ENCODE assay signal across 32 cellular contexts in genomic region chr11:2746401-2747230, GRCh38. TPM values are rescaled to one million over a fixed set of nuclear protein-coding genes. Genes with fewer than 3 reads are reported as not detected.
DNase-seq lines count a peak whose midpoint lies in the region; ATAC-seq and TF ChIP-seq lines count a peak whose summit lies in the region.
"Had no signal": no experiment of that assay in that cellular context is flagged by ENCODE, and none has a peak within 500 bp of the region (broad histone marks: within the 10 kb centered on the region; RNA-seq: fewer than 3 reads in every experiment).

No MANE protein-coding gene starts in this region.

- peaks cover 0 to 18% of the 10 kb centered on the region in 2 experiments for H3K27me3 ChIP-seq in mesenchymal stem cell (ENCODE audit: control insufficient read depth in 1 of 2, insufficient read depth in 1 of 2, low read length in 2 of 2)
- H3K27me3 ChIP-seq in upper lobe of right lung: no peaks in the 10 kb centered on the region
- H3K27me3 ChIP-seq: gastrocnemius medialis, uterus had no signal

- H3K4me3 ChIP-seq in mesenchymal stem cell (ENCODE audit: insufficient read depth in 1 of 2, low read depth in 1 of 2, low read length in 2 of 2) (peak overlapping the region in 1 of 2 experiments; percentile 15), upper lobe of right lung (no peak overlapping the region)
- H3K4me3 ChIP-seq: gastrocnemius medialis, HAP-1, K562, uterus had no signal

- no peak overlapping the region for H4K8ac ChIP-seq in mesenchymal stem cell (ENCODE audit: low read length)

- ATAC-seq in upper lobe of right lung: no peak
- ATAC-seq: activated CD8-positive, alpha-beta T cell treated with anti-CD3 and anti-CD28 coated beads, Interleukin-2, amount 10 ng/mL, durations not matched to agents 7 days and 5 days; activated naive CD8-positive, alpha-beta T cell treated with anti-CD3 and anti-CD28 coated beads, Interleukin-2, amount 50 U/mL, for 24 hours; naive thymus-derived CD4-positive, alpha-beta T cell; stimulated activated memory B cell treated with anti-CD40 and anti-IgM and Interleukin-4, amounts not matched to agents 10 μg/mL and 1 μg/mL and 100 μg/mL, for 72 hours had no signal

- H3K27ac ChIP-seq in mesenchymal stem cell (ENCODE audit: low read length, poor library complexity, severe bottlenecking) (no peak overlapping the region), upper lobe of right lung (no peak overlapping the region)
- H3K27ac ChIP-seq: gastrocnemius medialis, uterus had no signal

- peak overlapping the region in 1 of 2 experiments; percentile 38 for H2BK12ac ChIP-seq in mesenchymal stem cell (ENCODE audit: low read length in 2 of 2)

- H2BK15ac ChIP-seq in mesenchymal stem cell (ENCODE audit: low read depth, poor library complexity, severe bottlenecking): no peak overlapping the region

- no peak overlapping the region for H2BK120ac ChIP-seq in mesenchymal stem cell (ENCODE audit: low read depth, low read length)

- no peaks in the 10 kb centered on the region for H3K79me1 ChIP-seq in mesenchymal stem cell (replicated peaks; ENCODE audit: low read length, poor library complexity, severe bottlenecking)

- no peaks in the 10 kb centered on the region for H3K36me3 Mint-ChIP-seq in activated naive CD4-positive, alpha-beta T cell treated with anti-CD3 and anti-CD28 coated beads for 36 hours (ENCODE audit: low read depth)
- H3K36me3 Mint-ChIP-seq in chondrocyte (ENCODE audit: low read depth): no peaks in the 10 kb centered on the region
- H3K36me3 Mint-ChIP-seq: CD8-positive, alpha-beta memory T cell; mesothelial cell of epicardium had no signal

- no peaks in the 10 kb centered on the region for H3K4me1 Mint-ChIP-seq in activated naive CD4-positive, alpha-beta T cell treated with anti-CD3 and anti-CD28 coated beads for 36 hours (ENCODE audit: low read depth)
- peaks cover 15% of the 10 kb centered on the region for H3K4me1 Mint-ChIP-seq in chondrocyte (ENCODE audit: low read depth)
- H3K4me1 Mint-ChIP-seq: activated naive CD8-positive, alpha-beta T cell treated with anti-CD3 and anti-CD28 coated beads, Interleukin-2, amount 50 U/mL, for 24 hours; CD8-positive, alpha-beta memory T cell; stimulated activated memory B cell treated with anti-CD40 and anti-IgM and Interleukin-4, amounts not matched to agents 10 μg/mL and 1 μg/mL and 100 μg/mL, for 72 hours had no signal

- no peak overlapping the region for H3K4me2 ChIP-seq in mesenchymal stem cell (ENCODE audit: low read length, poor library complexity, severe bottlenecking)

- H3K4me1 ChIP-seq in mesenchymal stem cell (ENCODE audit: control insufficient read depth, insufficient read depth, low read depth, low read length) (peaks cover 44% of the 10 kb centered on the region), upper lobe of right lung (no peaks in the 10 kb centered on the region)
- H3K4me1 ChIP-seq: gastrocnemius medialis, HAP-1 had no signal

- H3K9ac ChIP-seq in mesenchymal stem cell (ENCODE audit: low read length): no peak overlapping the region

- no peaks in the 10 kb centered on the region for H3K36me3 ChIP-seq in mesenchymal stem cell (ENCODE audit: control insufficient read depth in 1 of 2, insufficient read depth in 2 of 2, low read depth in 1 of 2, low read length in 2 of 2)
- H3K36me3 ChIP-seq in upper lobe of right lung: no peaks in the 10 kb centered on the region
- H3K36me3 ChIP-seq: gastrocnemius medialis, HAP-1, uterus had no signal

- H3K4me3 Mint-ChIP-seq in activated naive CD4-positive, alpha-beta T cell treated with anti-CD3 and anti-CD28 coated beads for 36 hours: no peak overlapping the region
- no peak overlapping the region for H3K4me3 Mint-ChIP-seq in chondrocyte (ENCODE audit: unreplicated experiment)
- H3K4me3 Mint-ChIP-seq: activated CD8-positive, alpha-beta T cell treated with anti-CD3 and anti-CD28 coated beads, Interleukin-2, amount 10 ng/mL, durations not matched to agents 7 days and 5 days; activated naive CD8-positive, alpha-beta T cell treated with anti-CD3 and anti-CD28 coated beads, Interleukin-2, amount 50 U/mL, for 24 hours; central memory CD8-positive, alpha-beta T cell; mesothelial cell of epicardium; naive thymus-derived CD4-positive, alpha-beta T cell; stimulated activated memory B cell treated with anti-CD40 and anti-IgM and Interleukin-4, amounts not matched to agents 10 μg/mL and 1 μg/mL and 100 μg/mL, for 72 hours; T-helper 1 cell treated with Interleukin-12 subunit alpha and Interleukin-12 subunit beta and Interleukin-4 antibody, amounts not matched to agents 30 μg/mL and 1 μg/mL, for 36 hours had no signal

- DNase-seq in activated naive CD4-positive, alpha-beta T cell treated with anti-CD3 and anti-CD28 coated beads, Interleukin-2, amount 50 U/mL, for 16 hours: peak; percentile 3
- no peak for DNase-seq in activated naive CD4-positive, alpha-beta T cell treated with anti-CD3 and anti-CD28 coated beads for 36 hours
- peak; percentile 69 for DNase-seq in chondrocyte (ENCODE audit: low spot score)
- no peak for DNase-seq in mesenchymal stem cell
- DNase-seq in upper lobe of right lung: peak; percentile 43
- DNase-seq in COLO668 (lab: John Stamatoyannopoulos, UW; ENCODE audit: unreplicated experiment): no peak
- no peak for DNase-seq in activated CD8-positive, alpha-beta memory T cell treated with anti-CD3 and anti-CD28 coated beads, Interleukin-2, amount 50 U/mL, for 4 hours
- no peak for DNase-seq in NOMO-1 treated with DMSO at 0.1 percent for 48 hours (lab: John Stamatoyannopoulos, UW; ENCODE audit: unreplicated experiment)
- DNase-seq: activated CD4-positive, alpha-beta T cell treated with anti-CD3 and anti-CD28 coated beads for 1 hour; activated CD8-positive, alpha-beta T cell treated with anti-CD3 and anti-CD28 coated beads, Interleukin-2, amount 10 ng/mL, durations not matched to agents 7 days and 5 days; activated gamma-delta T cell; activated naive CD8-positive, alpha-beta T cell treated with anti-CD3 and anti-CD28 coated beads, Interleukin-2, amount 50 U/mL, for 24 hours; activated T-cell treated with anti-CD3 and anti-CD28 coated beads for 4 hours; AML-193; dermis blood vessel endothelial cell; DMS53; GDM1; naive thymus-derived CD4-positive, alpha-beta T cell; NCI-H1105 treated with DMSO at 0.1 percent for 48 hours; NCI-H1930; NCI-H526; occipital lobe; stimulated activated CD4-positive, alpha-beta T cell treated with anti-CD3 and anti-CD28 coated beads, Interleukin-4, amount 100 ng/mL, for 1 hour had no signal

- no peaks in the 10 kb centered on the region for H3K27me3 Mint-ChIP-seq in activated naive CD4-positive, alpha-beta T cell treated with anti-CD3 and anti-CD28 coated beads for 36 hours (ENCODE audit: low read depth)
- H3K27me3 Mint-ChIP-seq in chondrocyte (ENCODE audit: low read depth): peaks cover 3% of the 10 kb centered on the region
- H3K27me3 Mint-ChIP-seq: activated naive CD8-positive, alpha-beta T cell treated with anti-CD3 and anti-CD28 coated beads, Interleukin-2, amount 50 U/mL, for 24 hours; naive thymus-derived CD4-positive, alpha-beta T cell; stimulated activated memory B cell treated with anti-CD40 and anti-IgM and Interleukin-4, amounts not matched to agents 10 μg/mL and 1 μg/mL and 100 μg/mL, for 72 hours had no signal

- H3K4ac ChIP-seq in mesenchymal stem cell (ENCODE audit: low read depth in 1 of 2, low read length in 2 of 2): no peak overlapping the region

- 87% methylated on average over 24 of the region's 24 CpGs for WGBS in mesenchymal stem cell

- CTCF ChIA-PET in activated naive CD4-positive, alpha-beta T cell treated with anti-CD3 and anti-CD28 coated beads for 36 hours (lab: Charles Lee): no interaction called here

- H3K9me3 ChIP-seq in mesenchymal stem cell (ENCODE audit: control insufficient read depth, low read length): no peaks in the 10 kb centered on the region
- no peaks in the 10 kb centered on the region for H3K9me3 ChIP-seq in upper lobe of right lung
- H3K9me3 ChIP-seq: gastrocnemius medialis, HAP-1, uterus had no signal

- no peak overlapping the region for H3K27ac Mint-ChIP-seq in activated naive CD4-positive, alpha-beta T cell treated with anti-CD3 and anti-CD28 coated beads for 36 hours
- H3K27ac Mint-ChIP-seq in chondrocyte (ENCODE audit: unreplicated experiment): no peak overlapping the region
- H3K27ac Mint-ChIP-seq: activated CD8-positive, alpha-beta T cell treated with anti-CD3 and anti-CD28 coated beads, Interleukin-2, amount 10 ng/mL, durations not matched to agents 7 days and 5 days; activated naive CD8-positive, alpha-beta T cell treated with anti-CD3 and anti-CD28 coated beads, Interleukin-2, amount 50 U/mL, for 24 hours; CD8-positive, alpha-beta memory T cell; stimulated activated memory B cell treated with anti-CD40 and anti-IgM and Interleukin-4, amounts not matched to agents 10 μg/mL and 1 μg/mL and 100 μg/mL, for 72 hours; T-helper 1 cell treated with Interleukin-12 subunit alpha and Interleukin-12 subunit beta and Interleukin-4 antibody, amounts not matched to agents 30 μg/mL and 1 μg/mL, for 36 hours had no signal

- peak overlapping the region; percentile 7 for H2AFZ ChIP-seq in mesenchymal stem cell (ENCODE audit: low read depth, low read length)

- H3K9me3 Mint-ChIP-seq in activated naive CD4-positive, alpha-beta T cell treated with anti-CD3 and anti-CD28 coated beads for 36 hours: no peaks in the 10 kb centered on the region
- no peaks in the 10 kb centered on the region for H3K9me3 Mint-ChIP-seq in chondrocyte (ENCODE audit: low read depth)
- H3K9me3 Mint-ChIP-seq: activated naive CD8-positive, alpha-beta T cell treated with anti-CD3 and anti-CD28 coated beads, Interleukin-2, amount 50 U/mL, for 24 hours; CD8-positive, alpha-beta memory T cell; central memory CD8-positive, alpha-beta T cell; mesothelial cell of epicardium; naive thymus-derived CD4-positive, alpha-beta T cell; stimulated activated memory B cell treated with anti-CD40 and anti-IgM and Interleukin-4, amounts not matched to agents 10 μg/mL and 1 μg/mL and 100 μg/mL, for 72 hours; T-helper 1 cell treated with Interleukin-12 subunit alpha and Interleukin-12 subunit beta and Interleukin-4 antibody, amounts not matched to agents 30 μg/mL and 1 μg/mL, for 36 hours had no signal

- TF ChIP-seq CTCF in chondrocyte (IDR thresholded peaks at IDR 0.05): no peak
- TF ChIP-seq CTCF in upper lobe of right lung (IDR thresholded peaks at IDR 0.05): no peak

- peak overlapping the region in 1 of 2 experiments; percentile 29 for H3K18ac ChIP-seq in mesenchymal stem cell (ENCODE audit: low read depth in 1 of 2, low read length in 2 of 2)

- peak overlapping the region in 1 of 2 experiments; percentile 88 for H3K14ac ChIP-seq in mesenchymal stem cell (ENCODE audit: low read length in 2 of 2)

- no peak overlapping the region for H3K23ac ChIP-seq in mesenchymal stem cell (ENCODE audit: low read length in 2 of 2)

- H2BK5ac ChIP-seq in mesenchymal stem cell (ENCODE audit: low read depth, low read length, poor library complexity, severe bottlenecking): no peak overlapping the region

- H4K91ac ChIP-seq in mesenchymal stem cell (ENCODE audit: low read length): no peak overlapping the region

- peak overlapping the region; percentile 70 for H2AK5ac ChIP-seq in mesenchymal stem cell (ENCODE audit: low read length, severe bottlenecking)

- intact Hi-C loops in activated naive CD4-positive, alpha-beta T cell treated with anti-CD3 and anti-CD28 coated beads for 36 hours (cut with micrococcal nuclease): no loop called here
- intact Hi-C loops in upper lobe of right lung (cut with DNase I): no loop called here

RNA-seq across cellular contexts. Expression of gene KCNQ1OT1, which starts 46.8 kb away (rescaled TPM):
- under 1 TPM; 0.17 to 0.20 TPM for total RNA-seq in activated naive CD4-positive, alpha-beta T cell treated with anti-CD3 and anti-CD28 coated beads for 36 hours
- 2.5 to 8.5 TPM (median 2.7 TPM) in 3 replicates for total RNA-seq in chondrocyte
- 0.08 TPM for polyA plus RNA-seq in mesenchymal stem cell (2013, experiment 1 of 2)
- 0.05 TPM for polyA plus RNA-seq in mesenchymal stem cell (2013, experiment 2 of 2)
- 2.0 TPM for total RNA-seq in upper lobe of right lung

Comparison
In these comparisons a context has a peak if more than half of its experiments do, and no peak if none do; other contexts are left out.
1. DNase-seq: peak in activated naive CD4-positive, alpha-beta T cell treated with anti-CD3 and anti-CD28 coated beads, Interleukin-2, amount 50 U/mL, for 16 hours (single experiment), chondrocyte (single experiment) and upper lobe of right lung (single experiment); none in activated naive CD4-positive, alpha-beta T cell treated with anti-CD3 and anti-CD28 coated beads for 36 hours (single experiment), mesenchymal stem cell (single experiment), COLO668 (single experiment), activated CD8-positive, alpha-beta memory T cell treated with anti-CD3 and anti-CD28 coated beads, Interleukin-2, amount 50 U/mL, for 4 hours (single experiment) and NOMO-1 treated with DMSO at 0.1 percent for 48 hours (single experiment).